1 cellular context compared by ENCODE assay signal in the genomic region with DNA sequence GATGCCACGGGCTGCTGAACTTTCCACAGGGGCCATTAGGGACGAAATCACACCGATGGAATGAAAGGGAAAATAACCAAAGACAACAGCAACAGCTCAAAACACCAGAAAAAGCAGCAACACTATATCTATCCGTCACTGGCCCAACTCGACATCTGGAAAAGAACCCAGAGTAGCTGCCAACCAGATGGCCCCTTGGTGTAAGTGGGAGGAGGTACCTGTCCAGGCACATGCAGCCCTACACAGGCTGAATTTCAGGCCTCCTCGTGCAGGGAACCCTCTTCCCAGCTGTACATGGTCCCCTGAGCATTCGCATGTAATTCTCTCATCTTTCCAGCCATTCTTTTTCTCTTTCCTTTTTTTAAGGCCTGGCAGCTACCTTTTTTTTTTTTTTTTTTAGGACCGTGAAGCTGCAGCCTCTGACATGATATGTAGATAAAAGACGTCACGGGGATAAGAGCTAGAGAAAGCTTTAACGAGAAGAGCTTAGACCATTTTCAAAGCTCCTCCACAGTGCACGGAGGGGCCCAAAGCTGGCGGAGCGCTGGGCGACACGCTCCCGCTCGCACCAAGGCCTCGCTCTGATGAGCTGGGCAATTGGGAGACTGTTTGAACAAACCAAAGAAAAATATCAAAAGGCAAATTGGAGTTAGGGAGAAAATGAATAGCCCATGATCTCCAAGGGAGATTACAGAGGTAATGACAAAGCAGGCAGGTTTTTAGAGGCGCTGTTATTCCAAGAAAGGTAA.
TF ChIP-seq lines count a peak whose summit lies in the region.

No MANE protein-coding gene starts in this region.

TF ChIP-seq in GM23338, 12 proteins besides CTCF, POLR2A, EP300 and RAD21 (continued from another document):
- TF ChIP-seq ZNF462 (CRISPR knock-in tag; IDR thresholded peaks at IDR 0.05) = no peak
- TF ChIP-seq, protein P1, sequence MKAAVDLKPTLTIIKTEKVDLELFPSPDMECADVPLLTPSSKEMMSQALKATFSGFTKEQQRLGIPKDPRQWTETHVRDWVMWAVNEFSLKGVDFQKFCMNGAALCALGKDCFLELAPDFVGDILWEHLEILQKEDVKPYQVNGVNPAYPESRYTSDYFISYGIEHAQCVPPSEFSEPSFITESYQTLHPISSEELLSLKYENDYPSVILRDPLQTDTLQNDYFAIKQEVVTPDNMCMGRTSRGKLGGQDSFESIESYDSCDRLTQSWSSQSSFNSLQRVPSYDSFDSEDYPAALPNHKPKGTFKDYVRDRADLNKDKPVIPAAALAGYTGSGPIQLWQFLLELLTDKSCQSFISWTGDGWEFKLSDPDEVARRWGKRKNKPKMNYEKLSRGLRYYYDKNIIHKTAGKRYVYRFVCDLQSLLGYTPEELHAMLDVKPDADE (IDR thresholded peaks at IDR 0.05) = no peak
- TF ChIP-seq CREB1 (CRISPR knock-in tag; IDR thresholded peaks at IDR 0.05; ENCODE audit: low read depth) = no peak
- TF ChIP-seq NANOG (IDR thresholded peaks at IDR 0.05; ENCODE audit: borderline replicate concordance) = no peak
- no peak for TF ChIP-seq REST (IDR thresholded peaks at IDR 0.05; ENCODE audit: unreplicated experiment)
- TF ChIP-seq EZH2 (IDR thresholded peaks at IDR 0.05; ENCODE audit: low read depth, unreplicated experiment) = no peak
- TF ChIP-seq POLR2AphosphoS5 (IDR thresholded peaks at IDR 0.05; ENCODE audit: low read depth) = no peak
- TF ChIP-seq ZNF331 (CRISPR knock-in tag; IDR thresholded peaks at IDR 0.05; ENCODE audit: low read depth) = no peak
